21 cellular contexts compared by ENCODE assay signal in the genomic region with DNA sequence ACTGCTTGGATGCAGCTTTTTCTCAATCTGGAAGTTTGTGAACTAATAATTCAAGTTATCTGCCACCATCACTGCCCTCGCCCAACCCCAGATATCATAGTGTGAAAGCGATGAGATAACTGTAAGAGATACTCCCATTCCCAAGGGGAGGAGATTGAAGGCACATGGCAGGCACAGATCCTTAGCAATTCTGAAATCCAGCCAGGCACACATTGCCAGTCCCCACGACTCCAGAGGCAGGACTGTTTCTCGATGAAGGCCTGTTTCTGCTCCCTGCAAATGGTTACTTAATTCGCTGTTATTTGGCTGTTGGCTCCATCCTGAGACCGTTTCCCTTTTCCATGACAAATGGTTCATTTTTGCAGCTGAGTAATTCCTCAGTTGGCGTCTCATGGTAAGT.
"Had no signal": no experiment of that assay in that cellular context is flagged by ENCODE, and none has a peak within 500 bp of the region (broad histone marks: within the 10 kb centered on the region; RNA-seq: fewer than 3 reads in every experiment).

No MANE protein-coding gene starts in this region.

- FAIRE-seq: islet of Langerhans had no signal

- H3K4me2 ChIP-seq: smooth muscle cell had no signal

- H3K27me3 ChIP-seq: neutrophil, ovary, right atrium auricular region, right lobe of liver, tibial nerve, uterus had no signal

- H3K36me3 ChIP-seq: left ventricle myocardium inferior, neutrophil, ovary, right atrium auricular region, right lobe of liver, tibial nerve, uterus had no signal

- H3K9me3 ChIP-seq: neutrophil, ovary, right lobe of liver, uterus had no signal

- H3K4me3 ChIP-seq: left ventricle myocardium inferior, lung, ovary, right atrium auricular region, right lobe of liver, smooth muscle cell, tibial nerve, uterus had no signal

- H3K27ac ChIP-seq: left ventricle myocardium inferior, neutrophil, ovary, right atrium auricular region, right lobe of liver, tibial nerve, uterus had no signal

- ATAC-seq: naive thymus-derived CD8-positive, alpha-beta T cell; right lobe of liver; stimulated activated memory B cell treated with anti-CD40 and anti-IgM and Interleukin-4, amounts not matched to agents 10 μg/mL and 1 μg/mL and 100 μg/mL, for 72 hours; stimulated activated naive CD8-positive, alpha-beta T cell treated with anti-CD3 and anti-CD28 coated beads, Interleukin-15, amount 100 ng/mL, for 72 hours had no signal

- DNase-seq: hypothalamus; immature natural killer cell; left ventricle myocardium inferior; naive thymus-derived CD8-positive, alpha-beta T cell; occipital lobe; ovary; right lobe of liver; stimulated activated CD4-positive, alpha-beta T cell treated with anti-CD3 and anti-CD28 coated beads, Interleukin-1b, Interleukin-23, amount 100 ng/mL, for 48 hours; stimulated activated CD4-positive, alpha-beta T cell treated with anti-CD3 and anti-CD28 coated beads, Interleukin-2, amount 100 ng/mL, for 48 hours; stimulated activated CD4-positive, alpha-beta T cell treated with anti-CD3 and anti-CD28 coated beads, Interleukin-4, amount 100 ng/mL, for 4 hours; stimulated activated CD8-positive, alpha-beta memory T cell treated with anti-CD3 and anti-CD28 coated beads, Interleukin-4, amount 100 ng/mL, for 48 hours; stimulated activated naive CD4-positive, alpha-beta T cell treated with Interleukin-2 at 50 U/mL for 16 hours; stimulated activated naive CD8-positive, alpha-beta T cell treated with anti-CD3 and anti-CD28 coated beads, Interleukin-15, amount 100 ng/mL, for 72 hours; uterus had no signal

- H3K4me1 ChIP-seq: left ventricle myocardium inferior, right atrium auricular region, right lobe of liver, tibial nerve, uterus had no signal
